ENCODE assay signal across 7 cellular contexts in genomic region chr5:177403826-177404640, GRCh38. TPM values are rescaled to one million over a fixed set of nuclear protein-coding genes. Genes with fewer than 3 reads are reported as not detected.
DNase-seq lines count a peak whose midpoint lies in the region; ATAC-seq, FAIRE-seq and TF ChIP-seq lines count a peak whose summit lies in the region.

No MANE protein-coding gene starts in this region.

- H3K27me3 Mint-ChIP-seq in T-helper 2 cell treated with Interferon-gamma antibody and Interleukin-4, amounts not matched to agents 5 μg/mL and 100 μg/mL, for 36 hours (ENCODE audit: low read depth), result peaks cover 24% of the 10 kb centered on the region
- H3K27me3 Mint-ChIP-seq in astrocyte (ENCODE audit: low read depth, unreplicated experiment), result peaks cover 55% of the 10 kb centered on the region

- H3K27ac ChIP-seq in astrocyte (ENCODE audit: low read depth, low read length), result no peak overlapping the region

- DNase-seq in NCI-H1092 (lab: John Stamatoyannopoulos, UW) (peak; percentile 68), astrocyte (ENCODE audit: low read depth) (peak; percentile 45), hypothalamus (lab: John Stamatoyannopoulos, UW) (peak in 44 of 51 donors; percentile 10 to 78 (median 50)), sciatic nerve (ENCODE audit: low spot score) (peak; percentile 88)
- peak; percentile 83 for DNase-seq in T-helper 2 cell treated with Interferon-gamma antibody and Interleukin-4, amounts not matched to agents 5 μg/mL and 100 μg/mL, for 36 hours (ENCODE audit: low spot score)

- peaks cover 30% of the 10 kb centered on the region for H3K4me1 ChIP-seq in astrocyte (ENCODE audit: insufficient read depth, low read length)

- H3K9me3 ChIP-seq in astrocyte (ENCODE audit: insufficient read depth, low read depth, low read length), result no peaks in the 10 kb centered on the region

- intact Hi-C loops in sciatic nerve (cut with DNase I), result loop anchor here (5.0 kb wide), 1 partner anchor 53 kb away; no protein-coding TSS in a partner anchor

- H3K27me3 ChIP-seq in astrocyte (ENCODE audit: insufficient read depth, low read length), result peaks cover 38% of the 10 kb centered on the region

- peak overlapping the region; percentile 20 for H3K27ac Mint-ChIP-seq in T-helper 2 cell treated with Interferon-gamma antibody and Interleukin-4, amounts not matched to agents 5 μg/mL and 100 μg/mL, for 36 hours
- no peak overlapping the region for H3K27ac Mint-ChIP-seq in astrocyte (ENCODE audit: unreplicated experiment)

- FAIRE-seq in astrocyte (lab: Jason Lieb, UNC), result no peak

- peak overlapping the region; percentile 99 for H3K4me2 ChIP-seq in astrocyte (ENCODE audit: low read length)

- no peaks in the 10 kb centered on the region for H3K36me3 Mint-ChIP-seq in T-helper 2 cell treated with Interferon-gamma antibody and Interleukin-4, amounts not matched to agents 5 μg/mL and 100 μg/mL, for 36 hours (ENCODE audit: low read depth)
- no peaks in the 10 kb centered on the region for H3K36me3 Mint-ChIP-seq in astrocyte (ENCODE audit: low read depth, unreplicated experiment)

- H3K4me3 Mint-ChIP-seq in T-helper 2 cell treated with Interferon-gamma antibody and Interleukin-4, amounts not matched to agents 5 μg/mL and 100 μg/mL, for 36 hours, result peak overlapping the region; percentile 83
- H3K4me3 Mint-ChIP-seq in astrocyte (ENCODE audit: unreplicated experiment), result peak overlapping the region; percentile 76

- H2AFZ ChIP-seq in astrocyte (ENCODE audit: low read depth, low read length), result peak overlapping the region; percentile 96

- H3K9me3 Mint-ChIP-seq in T-helper 2 cell treated with Interferon-gamma antibody and Interleukin-4, amounts not matched to agents 5 μg/mL and 100 μg/mL, for 36 hours, result no peaks in the 10 kb centered on the region
- no peaks in the 10 kb centered on the region for H3K9me3 Mint-ChIP-seq in astrocyte (ENCODE audit: unreplicated experiment)

- TF ChIP-seq CTCF in astrocyte (IDR thresholded peaks at IDR 0.05; ENCODE audit: insufficient read depth, low read depth, low read length), result no peak

- ATAC-seq in HG02571 (IDR thresholded peaks at IDR 0.05; ENCODE audit: unreplicated experiment) (peak; percentile 73), sciatic nerve (peak; percentile 93)

- H4K20me1 ChIP-seq in astrocyte (ENCODE audit: insufficient read depth, low read length), result no peaks in the 10 kb centered on the region

- peak; percentile 33 for TF ChIP-seq POLR2A in GM15510 (IDR thresholded peaks at IDR 0.05; ENCODE audit: borderline replicate concordance, extremely low read depth, insufficient read length)

- no peaks in the 10 kb centered on the region for H3K36me3 ChIP-seq in astrocyte (ENCODE audit: insufficient read depth, low read length)

- peak overlapping the region; percentile 56 for H3K4me3 ChIP-seq in astrocyte (ENCODE audit: insufficient read depth, low read depth, low read length)

- H3K79me2 ChIP-seq in astrocyte (ENCODE audit: insufficient read depth, low read length), result no peaks in the 10 kb centered on the region

- peaks cover 16% of the 10 kb centered on the region for H3K4me1 Mint-ChIP-seq in T-helper 2 cell treated with Interferon-gamma antibody and Interleukin-4, amounts not matched to agents 5 μg/mL and 100 μg/mL, for 36 hours (ENCODE audit: low read depth)
- no peaks in the 10 kb centered on the region for H3K4me1 Mint-ChIP-seq in astrocyte (ENCODE audit: low read depth, unreplicated experiment)

- H3K9ac ChIP-seq in astrocyte (ENCODE audit: low read length), result peak overlapping the region; percentile 60

RNA-seq across cellular contexts. Expression of gene PFN3, which starts 3.6 kb away (rescaled TPM):
- not detected in 2 replicates for total RNA-seq in astrocyte
- total RNA-seq in sciatic nerve, result not detected

RNA-seq across cellular contexts. Expression of gene F12, which starts 5.3 kb away (rescaled TPM):
- total RNA-seq in astrocyte (2.8 and 3.0 TPM in 2 replicates), sciatic nerve (0.49 TPM)

RNA-seq across cellular contexts. Expression of gene SLC34A1, which starts 19.8 kb away (rescaled TPM):
- total RNA-seq in astrocyte, result not detected in 2 replicates
- not detected for total RNA-seq in sciatic nerve

RNA-seq across cellular contexts. Expression of gene GRK6, which starts 22.4 kb away (rescaled TPM):
- total RNA-seq in astrocyte, result 19.7 and 25.9 TPM in 2 replicates
- 25.0 TPM for total RNA-seq in sciatic nerve

RNA-seq across cellular contexts. Expression of gene PRR7, which starts 42.6 kb away (rescaled TPM):
- total RNA-seq in astrocyte (9.9 TPM in 2 replicates), sciatic nerve (8.2 TPM)
